1 cellular context compared by ENCODE assay signal in genomic region chr3:16817201-16817600, GRCh38.
TF ChIP-seq lines count a peak whose summit lies in the region.

No MANE protein-coding gene starts in this region.

TF ChIP-seq in endothelial cell of umbilical vein, 7 proteins besides CTCF, POLR2A, EP300 and RAD21:
- no peak for TF ChIP-seq JUN (IDR thresholded peaks at IDR 0.05; ENCODE audit: borderline replicate concordance, insufficient read depth, insufficient read length, low read depth)
